In the genomic region with DNA sequence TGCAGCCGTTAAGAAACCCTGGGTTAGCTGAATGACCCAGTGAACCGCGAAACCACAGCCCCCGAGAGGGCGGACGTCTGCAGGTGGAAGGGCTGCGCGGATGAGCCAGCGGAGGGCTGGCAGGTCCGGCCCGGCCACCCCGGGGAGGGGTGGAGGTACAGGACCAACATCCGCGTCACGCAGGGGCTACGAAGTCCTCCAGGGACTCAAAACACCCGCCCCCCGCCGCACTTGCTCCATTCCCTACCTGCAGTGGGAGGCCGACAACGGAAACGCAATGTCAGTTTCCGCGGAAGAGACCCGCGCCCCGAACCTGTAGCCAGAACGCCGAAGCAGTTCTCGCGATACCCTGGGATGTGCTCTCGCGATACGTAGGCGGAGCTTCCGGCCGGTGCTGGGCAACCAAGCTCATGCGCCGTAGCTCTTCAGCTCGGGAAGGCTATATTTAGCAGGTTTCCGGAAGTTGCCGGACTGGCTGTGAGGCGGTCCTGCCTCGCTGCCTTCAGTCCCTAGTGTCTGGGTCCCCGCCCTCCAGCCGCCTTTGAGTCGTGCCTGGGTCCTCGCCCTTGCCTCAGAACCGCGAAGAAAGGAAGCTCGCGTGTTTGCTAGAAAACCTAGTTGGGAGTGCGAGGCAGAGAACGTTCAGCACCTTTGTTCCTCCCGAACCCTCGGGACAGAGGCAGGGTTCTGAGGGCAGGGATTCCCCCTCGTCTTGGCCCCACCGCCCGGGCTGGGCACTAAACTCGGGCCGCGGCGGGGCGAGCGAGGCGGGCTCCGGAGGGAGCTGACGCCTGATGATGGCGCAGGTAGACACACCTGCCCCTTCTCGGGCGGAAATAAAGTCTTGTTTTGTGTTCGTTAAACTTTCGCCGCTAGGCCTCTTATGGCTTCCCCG, we compare ENCODE assay signal across 1 cellular context.
TF ChIP-seq lines count a peak whose summit lies in the region.

A gene with protein sequence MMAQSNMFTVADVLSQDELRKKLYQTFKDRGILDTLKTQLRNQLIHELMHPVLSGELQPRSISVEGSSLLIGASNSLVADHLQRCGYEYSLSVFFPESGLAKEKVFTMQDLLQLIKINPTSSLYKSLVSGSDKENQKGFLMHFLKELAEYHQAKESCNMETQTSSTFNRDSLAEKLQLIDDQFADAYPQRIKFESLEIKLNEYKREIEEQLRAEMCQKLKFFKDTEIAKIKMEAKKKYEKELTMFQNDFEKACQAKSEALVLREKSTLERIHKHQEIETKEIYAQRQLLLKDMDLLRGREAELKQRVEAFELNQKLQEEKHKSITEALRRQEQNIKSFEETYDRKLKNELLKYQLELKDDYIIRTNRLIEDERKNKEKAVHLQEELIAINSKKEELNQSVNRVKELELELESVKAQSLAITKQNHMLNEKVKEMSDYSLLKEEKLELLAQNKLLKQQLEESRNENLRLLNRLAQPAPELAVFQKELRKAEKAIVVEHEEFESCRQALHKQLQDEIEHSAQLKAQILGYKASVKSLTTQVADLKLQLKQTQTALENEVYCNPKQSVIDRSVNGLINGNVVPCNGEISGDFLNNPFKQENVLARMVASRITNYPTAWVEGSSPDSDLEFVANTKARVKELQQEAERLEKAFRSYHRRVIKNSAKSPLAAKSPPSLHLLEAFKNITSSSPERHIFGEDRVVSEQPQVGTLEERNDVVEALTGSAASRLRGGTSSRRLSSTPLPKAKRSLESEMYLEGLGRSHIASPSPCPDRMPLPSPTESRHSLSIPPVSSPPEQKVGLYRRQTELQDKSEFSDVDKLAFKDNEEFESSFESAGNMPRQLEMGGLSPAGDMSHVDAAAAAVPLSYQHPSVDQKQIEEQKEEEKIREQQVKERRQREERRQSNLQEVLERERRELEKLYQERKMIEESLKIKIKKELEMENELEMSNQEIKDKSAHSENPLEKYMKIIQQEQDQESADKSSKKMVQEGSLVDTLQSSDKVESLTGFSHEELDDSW (plus strand): TSS at position 471 of the 895 bp plus-strand sequence. CDS start 324 bp downstream, at position 795.
A gene (minus strand): TSS at position 343 of the 895 bp plus-strand sequence. CDS start 14,657 bp downstream, outside the sequence.

TF ChIP-seq in HepG2, 621 proteins besides CTCF, POLR2A, EP300 and RAD21 (continued from another document and continues in another):
- TF ChIP-seq, protein P1, sequence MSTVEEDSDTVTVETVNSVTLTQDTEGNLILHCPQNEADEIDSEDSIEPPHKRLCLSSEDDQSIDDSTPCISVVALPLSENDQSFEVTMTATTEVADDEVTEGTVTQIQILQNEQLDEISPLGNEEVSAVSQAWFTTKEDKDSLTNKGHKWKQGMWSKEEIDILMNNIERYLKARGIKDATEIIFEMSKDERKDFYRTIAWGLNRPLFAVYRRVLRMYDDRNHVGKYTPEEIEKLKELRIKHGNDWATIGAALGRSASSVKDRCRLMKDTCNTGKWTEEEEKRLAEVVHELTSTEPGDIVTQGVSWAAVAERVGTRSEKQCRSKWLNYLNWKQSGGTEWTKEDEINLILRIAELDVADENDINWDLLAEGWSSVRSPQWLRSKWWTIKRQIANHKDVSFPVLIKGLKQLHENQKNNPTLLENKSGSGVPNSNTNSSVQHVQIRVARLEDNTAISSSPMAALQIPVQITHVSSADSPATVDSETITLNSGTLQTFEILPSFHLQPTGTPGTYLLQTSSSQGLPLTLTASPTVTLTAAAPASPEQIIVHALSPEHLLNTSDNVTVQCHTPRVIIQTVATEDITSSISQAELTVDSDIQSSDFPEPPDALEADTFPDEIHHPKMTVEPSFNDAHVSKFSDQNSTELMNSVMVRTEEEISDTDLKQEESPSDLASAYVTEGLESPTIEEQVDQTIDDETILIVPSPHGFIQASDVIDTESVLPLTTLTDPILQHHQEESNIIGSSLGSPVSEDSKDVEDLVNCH (CRISPR knock-in tag; IDR thresholded peaks at IDR 0.05): no peak
- TF ChIP-seq, protein P2, sequence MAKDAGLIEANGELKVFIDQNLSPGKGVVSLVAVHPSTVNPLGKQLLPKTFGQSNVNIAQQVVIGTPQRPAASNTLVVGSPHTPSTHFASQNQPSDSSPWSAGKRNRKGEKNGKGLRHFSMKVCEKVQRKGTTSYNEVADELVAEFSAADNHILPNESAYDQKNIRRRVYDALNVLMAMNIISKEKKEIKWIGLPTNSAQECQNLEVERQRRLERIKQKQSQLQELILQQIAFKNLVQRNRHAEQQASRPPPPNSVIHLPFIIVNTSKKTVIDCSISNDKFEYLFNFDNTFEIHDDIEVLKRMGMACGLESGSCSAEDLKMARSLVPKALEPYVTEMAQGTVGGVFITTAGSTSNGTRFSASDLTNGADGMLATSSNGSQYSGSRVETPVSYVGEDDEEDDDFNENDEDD (CRISPR knock-in tag; IDR thresholded peaks at IDR 0.05; ENCODE audit: borderline replicate concordance): no peak
- TF ChIP-seq CHD2 (IDR thresholded peaks at IDR 0.05; ENCODE audit: low read depth, low read length) (peak; percentile 98), ZMYM4 (CRISPR knock-in tag; IDR thresholded peaks at IDR 0.05) (peak; percentile 92), ZNF230 (CRISPR knock-in tag; IDR thresholded peaks at IDR 0.05) (no peak), SMC3 (IDR thresholded peaks at IDR 0.05; ENCODE audit: low read length) (no peak), RFXAP (CRISPR knock-in tag; IDR thresholded peaks at IDR 0.05; ENCODE audit: borderline replicate concordance) (no peak), ERF (CRISPR knock-in tag; IDR thresholded peaks at IDR 0.05) (no peak), KDM1A (CRISPR knock-in tag; IDR thresholded peaks at IDR 0.05) (no peak), MAFK (conservative IDR thresholded peaks at IDR 0.05 in 1 of 2, IDR thresholded peaks at IDR 0.05 in 1 of 2; ENCODE audit: low read length in 2 of 2) (no peak), TBP (CRISPR knock-in tag; IDR thresholded peaks at IDR 0.05) (no peak), ELF3 (CRISPR knock-in tag; IDR thresholded peaks at IDR 0.05) (peak; percentile 64; the same call in 1 of the 2 replicates), ZMAT3 (CRISPR knock-in tag; conservative IDR thresholded peaks at IDR 0.05) (no peak), ZNF446 (CRISPR knock-in tag; IDR thresholded peaks at IDR 0.05) (no peak), KLF6 (CRISPR knock-in tag; IDR thresholded peaks at IDR 0.05) (no peak), ZNF816 (CRISPR knock-in tag; IDR thresholded peaks at IDR 0.05; ENCODE audit: borderline replicate concordance) (no peak), MATR3 (CRISPR knock-in tag; IDR thresholded peaks at IDR 0.05) (no peak), YEATS4 (CRISPR knock-in tag; IDR thresholded peaks at IDR 0.05; ENCODE audit: borderline replicate concordance) (peak; percentile 56; the same call in 1 of the 2 replicates), BRCA1 (CRISPR knock-in tag; IDR thresholded peaks at IDR 0.05) (no peak), FOXC1 (CRISPR knock-in tag; IDR thresholded peaks at IDR 0.05; ENCODE audit: borderline replicate concordance) (0 out of 2 replicates have a peak, but pooled peaks have one; percentile 34), ZNF253 (CRISPR knock-in tag; IDR thresholded peaks at IDR 0.05; ENCODE audit: borderline replicate concordance) (no peak), SSRP1 (CRISPR knock-in tag; IDR thresholded peaks at IDR 0.05) (no peak), CREM (IDR thresholded peaks at IDR 0.05) (peak; percentile 21; the same call in 1 of the 2 replicates), CREM (CRISPR knock-in tag; IDR thresholded peaks at IDR 0.05) (no peak), PITX1 (CRISPR knock-in tag; IDR thresholded peaks at IDR 0.05) (no peak), CENPX (CRISPR knock-in tag; IDR thresholded peaks at IDR 0.05) (no peak), BRD4 (CRISPR knock-in tag; IDR thresholded peaks at IDR 0.05) (no peak), MXD4 (CRISPR knock-in tag; IDR thresholded peaks at IDR 0.05) (no peak), ATF1 (CRISPR knock-in tag; IDR thresholded peaks at IDR 0.05) (no peak), THAP11 (CRISPR knock-in tag; IDR thresholded peaks at IDR 0.05) (peak; percentile 78), ZNF350 (CRISPR knock-in tag; IDR thresholded peaks at IDR 0.05; ENCODE audit: borderline replicate concordance, low read depth) (no peak)
- TF ChIP-seq, protein P3, sequence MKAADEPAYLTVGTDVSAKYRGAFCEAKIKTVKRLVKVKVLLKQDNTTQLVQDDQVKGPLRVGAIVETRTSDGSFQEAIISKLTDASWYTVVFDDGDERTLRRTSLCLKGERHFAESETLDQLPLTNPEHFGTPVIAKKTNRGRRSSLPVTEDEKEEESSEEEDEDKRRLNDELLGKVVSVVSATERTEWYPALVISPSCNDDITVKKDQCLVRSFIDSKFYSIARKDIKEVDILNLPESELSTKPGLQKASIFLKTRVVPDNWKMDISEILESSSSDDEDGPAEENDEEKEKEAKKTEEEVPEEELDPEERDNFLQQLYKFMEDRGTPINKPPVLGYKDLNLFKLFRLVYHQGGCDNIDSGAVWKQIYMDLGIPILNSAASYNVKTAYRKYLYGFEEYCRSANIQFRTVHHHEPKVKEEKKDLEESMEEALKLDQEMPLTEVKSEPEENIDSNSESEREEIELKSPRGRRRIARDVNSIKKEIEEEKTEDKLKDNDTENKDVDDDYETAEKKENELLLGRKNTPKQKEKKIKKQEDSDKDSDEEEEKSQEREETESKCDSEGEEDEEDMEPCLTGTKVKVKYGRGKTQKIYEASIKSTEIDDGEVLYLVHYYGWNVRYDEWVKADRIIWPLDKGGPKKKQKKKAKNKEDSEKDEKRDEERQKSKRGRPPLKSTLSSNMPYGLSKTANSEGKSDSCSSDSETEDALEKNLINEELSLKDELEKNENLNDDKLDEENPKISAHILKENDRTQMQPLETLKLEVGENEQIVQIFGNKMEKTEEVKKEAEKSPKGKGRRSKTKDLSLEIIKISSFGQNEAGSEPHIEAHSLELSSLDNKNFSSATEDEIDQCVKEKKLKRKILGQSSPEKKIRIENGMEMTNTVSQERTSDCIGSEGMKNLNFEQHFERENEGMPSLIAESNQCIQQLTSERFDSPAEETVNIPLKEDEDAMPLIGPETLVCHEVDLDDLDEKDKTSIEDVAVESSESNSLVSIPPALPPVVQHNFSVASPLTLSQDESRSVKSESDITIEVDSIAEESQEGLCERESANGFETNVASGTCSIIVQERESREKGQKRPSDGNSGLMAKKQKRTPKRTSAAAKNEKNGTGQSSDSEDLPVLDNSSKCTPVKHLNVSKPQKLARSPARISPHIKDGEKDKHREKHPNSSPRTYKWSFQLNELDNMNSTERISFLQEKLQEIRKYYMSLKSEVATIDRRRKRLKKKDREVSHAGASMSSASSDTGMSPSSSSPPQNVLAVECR (CRISPR knock-in tag; IDR thresholded peaks at IDR 0.05; ENCODE audit: borderline replicate concordance): peak; percentile 63; the same call in 1 of the 2 replicates
- TF ChIP-seq, protein P4, sequence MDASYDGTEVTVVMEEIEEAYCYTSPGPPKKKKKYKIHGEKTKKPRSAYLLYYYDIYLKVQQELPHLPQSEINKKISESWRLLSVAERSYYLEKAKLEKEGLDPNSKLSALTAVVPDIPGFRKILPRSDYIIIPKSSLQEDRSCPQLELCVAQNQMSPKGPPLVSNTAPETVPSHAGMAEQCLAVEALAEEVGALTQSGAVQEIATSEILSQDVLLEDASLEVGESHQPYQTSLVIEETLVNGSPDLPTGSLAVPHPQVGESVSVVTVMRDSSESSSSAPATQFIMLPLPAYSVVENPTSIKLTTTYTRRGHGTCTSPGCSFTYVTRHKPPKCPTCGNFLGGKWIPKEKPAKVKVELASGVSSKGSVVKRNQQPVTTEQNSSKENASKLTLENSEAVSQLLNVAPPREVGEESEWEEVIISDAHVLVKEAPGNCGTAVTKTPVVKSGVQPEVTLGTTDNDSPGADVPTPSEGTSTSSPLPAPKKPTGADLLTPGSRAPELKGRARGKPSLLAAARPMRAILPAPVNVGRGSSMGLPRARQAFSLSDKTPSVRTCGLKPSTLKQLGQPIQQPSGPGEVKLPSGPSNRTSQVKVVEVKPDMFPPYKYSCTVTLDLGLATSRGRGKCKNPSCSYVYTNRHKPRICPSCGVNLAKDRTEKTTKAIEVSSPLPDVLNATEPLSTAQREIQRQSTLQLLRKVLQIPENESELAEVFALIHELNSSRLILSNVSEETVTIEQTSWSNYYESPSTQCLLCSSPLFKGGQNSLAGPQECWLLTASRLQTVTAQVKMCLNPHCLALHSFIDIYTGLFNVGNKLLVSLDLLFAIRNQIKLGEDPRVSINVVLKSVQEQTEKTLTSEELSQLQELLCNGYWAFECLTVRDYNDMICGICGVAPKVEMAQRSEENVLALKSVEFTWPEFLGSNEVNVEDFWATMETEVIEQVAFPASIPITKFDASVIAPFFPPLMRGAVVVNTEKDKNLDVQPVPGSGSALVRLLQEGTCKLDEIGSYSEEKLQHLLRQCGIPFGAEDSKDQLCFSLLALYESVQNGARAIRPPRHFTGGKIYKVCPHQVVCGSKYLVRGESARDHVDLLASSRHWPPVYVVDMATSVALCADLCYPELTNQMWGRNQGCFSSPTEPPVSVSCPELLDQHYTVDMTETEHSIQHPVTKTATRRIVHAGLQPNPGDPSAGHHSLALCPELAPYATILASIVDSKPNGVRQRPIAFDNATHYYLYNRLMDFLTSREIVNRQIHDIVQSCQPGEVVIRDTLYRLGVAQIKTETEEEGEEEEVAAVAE (CRISPR knock-in tag; IDR thresholded peaks at IDR 0.05; ENCODE audit: borderline replicate concordance): no peak
- TF ChIP-seq, protein P5, sequence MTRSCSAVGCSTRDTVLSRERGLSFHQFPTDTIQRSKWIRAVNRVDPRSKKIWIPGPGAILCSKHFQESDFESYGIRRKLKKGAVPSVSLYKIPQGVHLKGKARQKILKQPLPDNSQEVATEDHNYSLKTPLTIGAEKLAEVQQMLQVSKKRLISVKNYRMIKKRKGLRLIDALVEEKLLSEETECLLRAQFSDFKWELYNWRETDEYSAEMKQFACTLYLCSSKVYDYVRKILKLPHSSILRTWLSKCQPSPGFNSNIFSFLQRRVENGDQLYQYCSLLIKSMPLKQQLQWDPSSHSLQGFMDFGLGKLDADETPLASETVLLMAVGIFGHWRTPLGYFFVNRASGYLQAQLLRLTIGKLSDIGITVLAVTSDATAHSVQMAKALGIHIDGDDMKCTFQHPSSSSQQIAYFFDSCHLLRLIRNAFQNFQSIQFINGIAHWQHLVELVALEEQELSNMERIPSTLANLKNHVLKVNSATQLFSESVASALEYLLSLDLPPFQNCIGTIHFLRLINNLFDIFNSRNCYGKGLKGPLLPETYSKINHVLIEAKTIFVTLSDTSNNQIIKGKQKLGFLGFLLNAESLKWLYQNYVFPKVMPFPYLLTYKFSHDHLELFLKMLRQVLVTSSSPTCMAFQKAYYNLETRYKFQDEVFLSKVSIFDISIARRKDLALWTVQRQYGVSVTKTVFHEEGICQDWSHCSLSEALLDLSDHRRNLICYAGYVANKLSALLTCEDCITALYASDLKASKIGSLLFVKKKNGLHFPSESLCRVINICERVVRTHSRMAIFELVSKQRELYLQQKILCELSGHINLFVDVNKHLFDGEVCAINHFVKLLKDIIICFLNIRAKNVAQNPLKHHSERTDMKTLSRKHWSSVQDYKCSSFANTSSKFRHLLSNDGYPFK (CRISPR knock-in tag; IDR thresholded peaks at IDR 0.05; ENCODE audit: borderline replicate concordance): peak; percentile 78
